ENCODE assay signal across 8 cellular contexts in genomic region chr16:19067349-19068236, GRCh38. TPM values are rescaled to one million over a fixed set of nuclear protein-coding genes. Genes with fewer than 3 reads are reported as not detected.
DNase-seq lines count a peak whose midpoint lies in the region; ATAC-seq and TF ChIP-seq lines count a peak whose summit lies in the region.

COQ7 (plus strand) TSS chr16:19067614; CDS start chr16:19067665, 51 bp downstream.

- DNase-seq in NCI-H187 (lab: John Stamatoyannopoulos, UW) (peak; percentile 87 to 92), T-helper 2 cell (peak; percentile 97 to 100 (median 98)), left ventricle myocardium inferior (peak; percentile 98), progenitor cell of endocrine pancreas (ENCODE audit: low spot score, unreplicated experiment) (peak; percentile 95), ureter (ENCODE audit: low spot score) (peak; percentile 97)

- peaks cover 4% of the 10 kb centered on the region for H3K36me3 ChIP-seq in left ventricle myocardium inferior

- H3K27me3 ChIP-seq in left ventricle myocardium inferior (ENCODE audit: low read depth), result no peaks in the 10 kb centered on the region

- H3K4me3 ChIP-seq in left ventricle myocardium inferior, result peak within 1 kb of the TSS; percentile 82

- no peaks in the 10 kb centered on the region for H3K9me3 Mint-ChIP-seq in progenitor cell of endocrine pancreas (ENCODE audit: low read depth)

- peak within 1 kb of the TSS; percentile 98 for H3K27ac Mint-ChIP-seq in progenitor cell of endocrine pancreas

- ATAC-seq in GM18498 (IDR thresholded peaks at IDR 0.05; ENCODE audit: unreplicated experiment) (peak; percentile 91), HG02938 (IDR thresholded peaks at IDR 0.05; ENCODE audit: unreplicated experiment) (peak; percentile 92)

- peak within 1 kb of the TSS; percentile 92 for H3K4me3 Mint-ChIP-seq in progenitor cell of endocrine pancreas (ENCODE audit: low read depth)

- peak within 1 kb of the TSS; percentile 100 for H3K27ac ChIP-seq in angular gyrus (ENCODE audit: low read depth, low read length)
- H3K27ac ChIP-seq in left ventricle myocardium inferior (replicated peaks), result peak within 1 kb of the TSS; percentile 100

- H3K9me3 ChIP-seq in left ventricle myocardium inferior (replicated peaks), result no peaks in the 10 kb centered on the region

- TF ChIP-seq CTCF in left ventricle myocardium inferior (IDR thresholded peaks at IDR 0.05; ENCODE audit: borderline replicate concordance), result no peak
- no peak for TF ChIP-seq CTCF in progenitor cell of endocrine pancreas (IDR thresholded peaks at IDR 0.05; ENCODE audit: unreplicated experiment)

- H3K27me3 Mint-ChIP-seq in progenitor cell of endocrine pancreas, result no peaks in the 10 kb centered on the region

- peaks cover 8% of the 10 kb centered on the region for H3K36me3 Mint-ChIP-seq in progenitor cell of endocrine pancreas (ENCODE audit: insufficient read depth)

- intact Hi-C loops in left ventricle myocardium inferior (cut with micrococcal nuclease), result loop anchor here (10.0 kb wide), 1 partner anchor 103 kb away; no protein-coding TSS in a partner anchor

- peaks cover 29% of the 10 kb centered on the region for H3K4me1 ChIP-seq in left ventricle myocardium inferior

- H3K4me1 Mint-ChIP-seq in progenitor cell of endocrine pancreas (ENCODE audit: low read depth), result peaks cover 2% of the 10 kb centered on the region

RNA-seq across cellular contexts. Expression of gene COQ7, which starts in this region (rescaled TPM):
- total RNA-seq in left ventricle myocardium inferior (45.4 TPM), progenitor cell of endocrine pancreas (23.2 and 26.3 TPM in 2 replicates), ureter (29.7 TPM)

Comparison
In these comparisons a context has a peak if more than half of its experiments do, and no peak if none do; other contexts are left out.
1. Peak in every context shown above with its lines: DNase-seq, ATAC-seq, H3K4me3 ChIP-seq and H3K27ac ChIP-seq.